In genomic region chr1:154329152-154329521, GRCh38 we compare ENCODE assay signal across 7 cellular contexts. TPM values are rescaled to one million over a fixed set of nuclear protein-coding genes. Genes with fewer than 3 reads are reported as not detected.
DNase-seq lines count a peak whose midpoint lies in the region; ATAC-seq and TF ChIP-seq lines count a peak whose summit lies in the region.

No MANE protein-coding gene starts in this region.

- ATAC-seq in GM23338 (peak; percentile 22), T-helper 17 cell (no peak), gastroesophageal sphincter (no peak), HG03108 (IDR thresholded peaks at IDR 0.05; ENCODE audit: unreplicated experiment) (no peak)

- H3K4me3 ChIP-seq in GM23338 (peak overlapping the region; percentile 71), gastroesophageal sphincter (peak overlapping the region; percentile 64 to 99)

- peaks cover 11% of the 10 kb centered on the region for H3F3A ChIP-seq in GM23338 (replicated peaks; ENCODE audit: low read depth)

- H3K79me2 ChIP-seq in GM23338 (replicated peaks; ENCODE audit: insufficient read depth) = peaks cover 24% of the 10 kb centered on the region

- 20 to 29% methylated on average over 1 to 5 of the region's 6 CpGs for WGBS in gastroesophageal sphincter (ENCODE audit: low coverage in 1 of 2), 2 donors

- DNase-seq in GM23338 (ENCODE audit: low spot score) = peak; percentile 93
- no peak for DNase-seq in T-helper 17 cell
- DNase-seq in smooth muscle cell of the brain vasculature (ENCODE audit: low read depth, low spot score) = peak; percentile 59
- no peak for DNase-seq in KBM-7
- DNase-seq in islet precursor cell = no peak

- H3K4me1 ChIP-seq in GM23338 (ENCODE audit: insufficient read depth) = peaks cover 29% of the 10 kb centered on the region
- H3K4me1 ChIP-seq in gastroesophageal sphincter = peaks cover 8 to 85% (median 33%) of the 10 kb centered on the region in 3 donors

- no peak for TF ChIP-seq POLR2A in gastroesophageal sphincter (IDR thresholded peaks at IDR 0.05)

- peaks cover 30% of the 10 kb centered on the region for H3K36me3 Mint-ChIP-seq in GM23338 (ENCODE audit: low read depth)
- peaks cover 7% of the 10 kb centered on the region for H3K36me3 Mint-ChIP-seq in T-helper 17 cell (ENCODE audit: low read depth)

- in situ Hi-C loops in KBM-7 (cut with MboI; ENCODE audit: low pct_unique_long_range_greater_than_20kb, low sequenced_read_pairs) = no loop called here

- no peaks in the 10 kb centered on the region for H3K9me2 ChIP-seq in GM23338 (ENCODE audit: insufficient read depth)

- peak; percentile 70 to 71 for TF ChIP-seq CTCF in GM23338 (conservative IDR thresholded peaks at IDR 0.05; ENCODE audit: low read depth in 2 of 2)
- peak in 3 of 4 experiments; percentile 18 to 43 (median 32) for TF ChIP-seq CTCF in gastroesophageal sphincter (IDR thresholded peaks at IDR 0.05)

- H3K36me3 ChIP-seq in GM23338 (ENCODE audit: insufficient read depth) = peaks cover 19% of the 10 kb centered on the region
- H3K36me3 ChIP-seq in gastroesophageal sphincter = peaks cover 0 to 42% of the 10 kb centered on the region in 2 donors

- H3K27ac Mint-ChIP-seq in GM23338 = no peak overlapping the region
- peak overlapping the region; percentile 91 for H3K27ac Mint-ChIP-seq in T-helper 17 cell

- peaks cover 21% of the 10 kb centered on the region for H3K27me3 Mint-ChIP-seq in GM23338 (ENCODE audit: insufficient read depth, low read depth, poor library complexity)
- no peaks in the 10 kb centered on the region for H3K27me3 Mint-ChIP-seq in T-helper 17 cell

- H2AFZ ChIP-seq in GM23338 = no peak overlapping the region

- peak overlapping the region; percentile 72 for H3K4me3 Mint-ChIP-seq in GM23338
- peak overlapping the region; percentile 96 for H3K4me3 Mint-ChIP-seq in T-helper 17 cell

- H3K4me1 Mint-ChIP-seq in GM23338 = peaks cover 41% of the 10 kb centered on the region
- H3K4me1 Mint-ChIP-seq in T-helper 17 cell = peaks cover 59% of the 10 kb centered on the region

- peak overlapping the region; percentile 92 for H3K4me2 ChIP-seq in GM23338

- H3K9me3 ChIP-seq in T-helper 17 cell (ENCODE audit: control insufficient read depth, low read length, poor library complexity, severe bottlenecking) (no peaks in the 10 kb centered on the region), gastroesophageal sphincter (no peaks in the 10 kb centered on the region)

- H3K27me3 ChIP-seq in GM23338 (ENCODE audit: insufficient read depth) (no peaks in the 10 kb centered on the region), gastroesophageal sphincter (no peaks in the 10 kb centered on the region)

- TF ChIP-seq EP300 in gastroesophageal sphincter (IDR thresholded peaks at IDR 0.05) = no peak

- no peaks in the 10 kb centered on the region for H3K9me3 Mint-ChIP-seq in GM23338

- no peak overlapping the region for H3K27ac ChIP-seq in GM23338 (ENCODE audit: low read depth)
- H3K27ac ChIP-seq in gastroesophageal sphincter = peak overlapping the region; percentile 89 to 100 (median 96)

- H4K20me1 ChIP-seq in GM23338 (replicated peaks; ENCODE audit: insufficient read depth) = peaks cover 23% of the 10 kb centered on the region

TF ChIP-seq in GM23338, 12 proteins besides CTCF, POLR2A, EP300 and RAD21:
- no peak for TF ChIP-seq ZNF114 (CRISPR knock-in tag; IDR thresholded peaks at IDR 0.05)

RNA-seq across cellular contexts. Expression of gene ATP8B2, which starts 3.8 kb away (rescaled TPM):
- 92.9 and 112 TPM in 2 replicates for total RNA-seq in GM23338 (2014; rRNA removed; shearing (Covaris generic))
- polyA plus RNA-seq in GM23338 (2016; fragmentation: Nextera tagmentation; extraction: Ambion mirVana) = 8.8 and 11.0 TPM in 2 replicates
- total RNA-seq in T-helper 17 cell (100 to 1,000 TPM; 175 to 192 TPM), gastroesophageal sphincter (100 to 1,000 TPM; 107 to 175 (median 131) TPM)

RNA-seq across cellular contexts. Expression of gene AQP10, which starts 8.2 kb away (rescaled TPM):
- total RNA-seq in GM23338 (2014; rRNA removed; shearing (Covaris generic)) = not detected in 2 replicates
- polyA plus RNA-seq in GM23338 (2016; fragmentation: Nextera tagmentation; extraction: Ambion mirVana) = not detected in 2 replicates
- total RNA-seq in T-helper 17 cell (1 to 10 TPM in 1 of 2 donors, under 1 TPM in 1; 0.42 to 8.9 TPM), gastroesophageal sphincter (1 to 10 TPM in 1 of 4 donors, under 1 TPM in 1, not detected in 2; 0.12 to 1.1 TPM)

RNA-seq across cellular contexts. Expression of gene HAX1, which starts 56.7 kb away (rescaled TPM):
- 72.0 and 73.2 TPM in 2 replicates for total RNA-seq in GM23338 (2014; rRNA removed; shearing (Covaris generic))
- polyA plus RNA-seq in GM23338 (2016; fragmentation: Nextera tagmentation; extraction: Ambion mirVana) = 92.0 and 92.5 TPM in 2 replicates
- total RNA-seq in T-helper 17 cell (10 to 100 TPM; 52.5 to 67.3 TPM), gastroesophageal sphincter (100 to 1,000 TPM in 3 of 4 donors, 10 to 100 TPM in 1; 86.7 to 128 (median 120) TPM)

Comparison
In these comparisons a context has a peak if more than half of its experiments do, and no peak if none do; other contexts are left out.
1. DNase-seq: peak in GM23338 (single experiment) and smooth muscle cell of the brain vasculature (single experiment); none in T-helper 17 cell (0 of 3), KBM-7 (single experiment) and islet precursor cell (single experiment).